Comparison of ENCODE assay signal across 8 cellular contexts in the genomic region with DNA sequence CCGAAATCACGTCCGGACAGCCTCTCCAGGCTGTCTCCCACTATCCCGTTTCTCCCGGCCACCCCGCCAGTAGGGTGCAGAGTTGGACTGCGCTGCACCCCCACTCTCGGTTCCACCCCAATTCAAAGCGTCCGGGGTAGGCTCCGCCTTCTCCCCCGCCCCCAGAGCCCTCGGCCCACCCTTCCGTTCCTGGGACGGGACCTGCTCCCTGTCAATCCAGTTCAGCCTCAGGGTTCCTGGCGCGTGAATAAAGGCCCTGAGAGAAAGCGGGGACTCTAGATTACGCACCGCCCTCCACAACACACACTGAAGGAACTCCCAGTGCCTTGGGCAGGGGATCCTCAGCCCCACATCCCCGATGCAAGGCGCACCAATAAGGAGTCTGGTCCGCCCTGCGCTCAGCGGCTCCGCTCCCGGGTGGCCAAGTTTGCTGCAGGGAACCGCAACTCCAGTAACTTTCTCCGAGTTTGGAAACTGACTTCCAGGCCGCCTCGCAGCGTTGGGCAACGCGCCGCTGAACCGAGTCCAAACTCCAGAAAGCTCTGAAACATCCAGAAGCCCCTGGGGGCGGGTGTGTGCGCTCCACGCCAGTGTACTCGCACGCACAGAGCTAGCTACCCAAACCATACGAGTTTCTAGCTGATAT. TPM values are rescaled to one million over a fixed set of nuclear protein-coding genes. Genes with fewer than 3 reads are reported as not detected.
A peak's percentile ranks its signal among the peaks of the same experiment; 100 is the strongest.
DNase-seq lines count a peak whose midpoint lies in the region; ATAC-seq and TF ChIP-seq lines count a peak whose summit lies in the region.

No MANE protein-coding gene starts in this region.

- DNase-seq in H7: peak; percentile 89
- peak; percentile 95 for DNase-seq in T1000 (lab: John Stamatoyannopoulos, UW)
- peak; percentile 83 for DNase-seq in fibroblast of the conjunctiva (ENCODE audit: low read depth)
- DNase-seq in CD1c-positive myeloid dendritic cell (ENCODE audit: extremely low spot score): no peak
- no peak for DNase-seq in NCI-H69 (lab: John Stamatoyannopoulos, UW)

- ATAC-seq in HG03520 (IDR thresholded peaks at IDR 0.05; ENCODE audit: unreplicated experiment): no peak

- H3K27ac Mint-ChIP-seq in nephron: peak overlapping the region; percentile 91 to 97 (median 96)

- H3K4me3 ChIP-seq in ACC112 (ENCODE audit: low read depth, low read length) (peak overlapping the region; percentile 81), H7 (ENCODE audit: insufficient read depth, low read depth, low read length) (peak overlapping the region; percentile 78)

- H3K36me3 ChIP-seq in ACC112 (ENCODE audit: insufficient read depth, low read length) (no peaks in the 10 kb centered on the region), H7 (replicated peaks; ENCODE audit: control insufficient read depth, insufficient read depth, low read length) (no peaks in the 10 kb centered on the region)

- no peaks in the 10 kb centered on the region for H3K79me2 ChIP-seq in ACC112 (ENCODE audit: control insufficient read depth, insufficient read depth, low read length, unreplicated experiment)

- peaks cover 28% of the 10 kb centered on the region for H3K36me3 Mint-ChIP-seq in nephron (ENCODE audit: low read depth)

- H3K4me3 Mint-ChIP-seq in nephron: peak overlapping the region; percentile 93 to 97 (median 97)

- H3K9me3 Mint-ChIP-seq in nephron: no peaks in the 10 kb centered on the region

- H3K4me1 ChIP-seq in ACC112 (ENCODE audit: control insufficient read depth, insufficient read depth, low read length, unreplicated experiment): no peaks in the 10 kb centered on the region

- TF ChIP-seq CTCF in nephron (IDR thresholded peaks at IDR 0.05; ENCODE audit: unreplicated experiment in 3 of 3): peak; percentile 39 to 57 (median 46)

- peak overlapping the region; percentile 79 for H3K27ac ChIP-seq in ACC112 (ENCODE audit: low read depth, low read length)

- H3K27me3 ChIP-seq in ACC112 (ENCODE audit: insufficient read depth, low read length) (peaks cover 11% of the 10 kb centered on the region), H7 (ENCODE audit: control insufficient read depth, insufficient read depth, low read length) (peaks cover 77% of the 10 kb centered on the region)

- no peak overlapping the region for H2AFZ ChIP-seq in ACC112 (ENCODE audit: low read length, unreplicated experiment)

- H3K4me1 Mint-ChIP-seq in nephron: peaks cover 22% of the 10 kb centered on the region

- no peaks in the 10 kb centered on the region for H3K27me3 Mint-ChIP-seq in nephron (ENCODE audit: low read depth)

RNA-seq across cellular contexts. Expression of gene ADAMTS9, which starts 1.9 kb away (rescaled TPM):
- total RNA-seq in H7 (2014; rRNA removed; shearing (Covaris generic)): 4.9 and 5.6 TPM in 2 replicates

Comparison
In these comparisons a context has a peak if more than half of its experiments do, and no peak if none do; other contexts are left out.
1. DNase-seq: peak in H7 (single experiment), T1000 (single experiment) and fibroblast of the conjunctiva (single experiment); none in CD1c-positive myeloid dendritic cell (single experiment) and NCI-H69 (single experiment).